In genomic region chr1:225748479-225748878, GRCh38 we compare ENCODE assay signal across 12 cellular contexts.
"Had no signal": no experiment of that assay in that cellular context is flagged by ENCODE, and none has a peak within 500 bp of the region (broad histone marks: within the 10 kb centered on the region; RNA-seq: fewer than 3 reads in every experiment).

No MANE protein-coding gene starts in this region.

- DNase-seq: activated CD4-positive, alpha-beta T cell treated with anti-CD3 and anti-CD28 coated beads for 48 hours; activated CD8-positive, alpha-beta memory T cell treated with anti-CD3 and anti-CD28 coated beads for 24 hours; activated naive CD4-positive, alpha-beta T cell treated with Interleukin-2 at 50 U/mL for 16 hours; activated naive CD8-positive, alpha-beta T cell treated with anti-CD3 and anti-CD28 coated beads, Interleukin-2, amount 50 U/mL, for 24 hours; colonic mucosa; effector CD4-positive, alpha-beta T cell; immature natural killer cell; natural killer cell; stimulated activated CD4-positive, alpha-beta T cell treated with anti-CD3 and anti-CD28 coated beads, Interleukin-4, amount 100 ng/mL, for 4 hours; stimulated activated naive CD8-positive, alpha-beta T cell treated with anti-CD3 and anti-CD28 coated beads, Interleukin-15, amount 100 ng/mL, for 72 hours had no signal

- H3K27me3 Mint-ChIP-seq: activated naive CD8-positive, alpha-beta T cell treated with anti-CD3 and anti-CD28 coated beads, Interleukin-2, amount 50 U/mL, for 24 hours; stimulated activated naive CD8-positive, alpha-beta T cell treated with anti-CD3 and anti-CD28 coated beads, Interleukin-15, amount 100 ng/mL, for 72 hours had no signal

- H3K4me3 ChIP-seq: ascending aorta, colonic mucosa, thoracic aorta had no signal

- H3K4me1 ChIP-seq: colonic mucosa had no signal

- H3K9me3 Mint-ChIP-seq: activated naive CD8-positive, alpha-beta T cell treated with anti-CD3 and anti-CD28 coated beads, Interleukin-2, amount 50 U/mL, for 24 hours; immature natural killer cell; natural killer cell; stimulated activated naive CD8-positive, alpha-beta T cell treated with anti-CD3 and anti-CD28 coated beads, Interleukin-15, amount 100 ng/mL, for 72 hours had no signal

- H3K27ac Mint-ChIP-seq: activated naive CD8-positive, alpha-beta T cell treated with anti-CD3 and anti-CD28 coated beads, Interleukin-2, amount 50 U/mL, for 24 hours; immature natural killer cell; natural killer cell; stimulated activated naive CD8-positive, alpha-beta T cell treated with anti-CD3 and anti-CD28 coated beads, Interleukin-15, amount 100 ng/mL, for 72 hours had no signal

- H3K27me3 ChIP-seq: ascending aorta, colonic mucosa had no signal

- H3K36me3 ChIP-seq: ascending aorta, colonic mucosa, thoracic aorta had no signal

- H3K4me1 Mint-ChIP-seq: activated naive CD8-positive, alpha-beta T cell treated with anti-CD3 and anti-CD28 coated beads, Interleukin-2, amount 50 U/mL, for 24 hours; stimulated activated naive CD8-positive, alpha-beta T cell treated with anti-CD3 and anti-CD28 coated beads, Interleukin-15, amount 100 ng/mL, for 72 hours had no signal

- ATAC-seq: activated naive CD8-positive, alpha-beta T cell treated with anti-CD3 and anti-CD28 coated beads, Interleukin-2, amount 50 U/mL, for 24 hours; natural killer cell; stimulated activated naive CD8-positive, alpha-beta T cell treated with anti-CD3 and anti-CD28 coated beads, Interleukin-15, amount 100 ng/mL, for 72 hours had no signal

- H3K9me3 ChIP-seq: ascending aorta, colonic mucosa, thoracic aorta had no signal

- H3K36me3 Mint-ChIP-seq: immature natural killer cell, natural killer cell had no signal

- H3K4me3 Mint-ChIP-seq: activated naive CD8-positive, alpha-beta T cell treated with anti-CD3 and anti-CD28 coated beads, Interleukin-2, amount 50 U/mL, for 24 hours; immature natural killer cell; natural killer cell; stimulated activated naive CD8-positive, alpha-beta T cell treated with anti-CD3 and anti-CD28 coated beads, Interleukin-15, amount 100 ng/mL, for 72 hours had no signal

- H3K27ac ChIP-seq: colonic mucosa had no signal
